Comparison of ENCODE assay signal across 8 cellular contexts in the genomic region with DNA sequence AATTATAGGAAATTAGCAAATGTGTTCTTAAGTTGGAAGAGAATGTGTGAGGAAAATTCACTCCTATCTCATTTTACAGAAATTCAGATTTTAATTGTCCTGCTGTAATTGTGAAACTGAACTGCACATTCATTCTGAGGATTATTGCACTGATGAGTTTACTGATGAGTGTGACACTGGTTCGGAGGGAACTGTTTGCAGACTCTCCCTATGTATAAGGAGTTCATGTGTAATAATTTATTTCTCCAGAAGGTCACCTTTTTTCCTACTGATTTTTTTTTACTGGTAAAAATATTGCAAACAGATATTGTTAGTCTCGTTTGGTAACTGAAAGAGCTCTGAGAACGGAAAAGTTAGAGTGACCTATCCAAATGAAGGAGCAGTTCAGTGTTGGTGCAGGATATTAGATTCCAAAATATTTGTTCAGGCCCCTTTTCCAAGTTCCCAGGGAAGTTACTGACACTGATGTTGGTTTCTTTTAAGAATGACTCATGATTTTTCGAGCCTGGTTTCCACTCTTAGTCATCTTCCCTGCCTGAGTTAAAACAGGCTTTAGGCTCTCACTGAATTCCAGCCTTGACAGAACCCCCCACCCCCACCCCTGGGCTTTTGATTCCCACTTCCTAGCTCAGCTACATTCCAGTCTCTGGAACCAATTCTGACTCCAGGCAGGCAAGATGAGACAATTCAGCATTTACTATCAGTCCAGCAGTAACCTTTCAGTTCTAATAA. TPM values are rescaled to one million over a fixed set of nuclear protein-coding genes. Genes with fewer than 3 reads are reported as not detected.
DNase-seq lines count a peak whose midpoint lies in the region; ATAC-seq and TF ChIP-seq lines count a peak whose summit lies in the region.

No MANE protein-coding gene starts in this region.

- H3K9me2 ChIP-seq in GM23338 (ENCODE audit: insufficient read depth): no peaks in the 10 kb centered on the region

- ATAC-seq in GM23338: peak; percentile 74

- H3K4me2 ChIP-seq in GM23338: peak overlapping the region; percentile 69

- in situ Hi-C loops in SK-MEL-5 (cut with HindIII; ENCODE audit: low pct_unique_long_range_greater_than_20kb, low sequenced_read_pairs): no loop called here

- H3K27ac ChIP-seq in GM23338 (ENCODE audit: low read depth): peak overlapping the region; percentile 100
- H3K27ac ChIP-seq in muscle layer of duodenum (ENCODE audit: low read length): peak overlapping the region; percentile 81
- no peak overlapping the region for H3K27ac ChIP-seq in effector memory CD4-positive, alpha-beta T cell (ENCODE audit: insufficient read depth, low read length, poor library complexity, severe bottlenecking)

- peak overlapping the region; percentile 32 for H3K4me3 ChIP-seq in AG10803 (ENCODE audit: low read length)
- peak overlapping the region; percentile 42; the same call in 1 of the 2 replicates for H3K4me3 ChIP-seq in GM23338
- no peak overlapping the region for H3K4me3 ChIP-seq in epithelial cell of proximal tubule (ENCODE audit: low read depth, low read length)
- peak overlapping the region; percentile 14 to 26 for H3K4me3 ChIP-seq in muscle layer of duodenum (ENCODE audit: low read depth in 1 of 2, low read length in 2 of 2)
- H3K4me3 ChIP-seq in effector memory CD4-positive, alpha-beta T cell (ENCODE audit: insufficient read depth, low read depth, low read length, poor library complexity, severe bottlenecking): no peak overlapping the region

- H2AFZ ChIP-seq in GM23338: no peak overlapping the region

- no peaks in the 10 kb centered on the region for H3K9me3 ChIP-seq in muscle layer of duodenum (ENCODE audit: control insufficient read depth in 1 of 2, low read length in 2 of 2)
- H3K9me3 ChIP-seq in effector memory CD4-positive, alpha-beta T cell (ENCODE audit: control insufficient read depth, low read length): no peaks in the 10 kb centered on the region

- DNase-seq in AG10803 (ENCODE audit: low read depth): peak; percentile 98
- peak; percentile 90 for DNase-seq in GM23338 (ENCODE audit: low spot score)
- DNase-seq in SK-MEL-5 (ENCODE audit: low read depth, low spot score): peak; percentile 76
- peak; percentile 93 for DNase-seq in epithelial cell of proximal tubule (ENCODE audit: low read depth)
- DNase-seq in NCI-H1417 (lab: John Stamatoyannopoulos, UW): no peak
- no peak for DNase-seq in HuH-7 (ENCODE audit: low spot score)
- DNase-seq in effector memory CD4-positive, alpha-beta T cell: no peak

- 0 out of 2 replicates have a peak, but pooled peaks cover 5% of the 10 kb centered on the region for H3F3A ChIP-seq in GM23338 (replicated peaks; ENCODE audit: low read depth)

- peaks cover 9% of the 10 kb centered on the region; the same call in 2 of the 3 replicates for H3K9me3 Mint-ChIP-seq in GM23338

- H3K4me1 ChIP-seq in GM23338 (ENCODE audit: insufficient read depth) (peaks cover 43% of the 10 kb centered on the region), muscle layer of duodenum (ENCODE audit: control insufficient read depth in 1 of 2, insufficient read depth in 2 of 2, low read length in 2 of 2) (peaks cover 38% of the 10 kb centered on the region in 2 donors)
- no peaks in the 10 kb centered on the region for H3K4me1 ChIP-seq in effector memory CD4-positive, alpha-beta T cell (ENCODE audit: control insufficient read depth, insufficient read depth, low read length, poor library complexity, severe bottlenecking)

- peaks cover 29% of the 10 kb centered on the region for H3K36me3 Mint-ChIP-seq in GM23338 (ENCODE audit: low read depth)

- H3K4me3 Mint-ChIP-seq in GM23338: peak overlapping the region; percentile 51

- peak overlapping the region; percentile 95 for H3K27ac Mint-ChIP-seq in GM23338

- H3K36me3 ChIP-seq in GM23338 (ENCODE audit: insufficient read depth): no peaks in the 10 kb centered on the region
- H3K36me3 ChIP-seq in muscle layer of duodenum (ENCODE audit: control insufficient read depth in 1 of 2, insufficient read depth in 2 of 2, low read length in 2 of 2): peaks cover 0 to 14% of the 10 kb centered on the region in 2 donors
- no peaks in the 10 kb centered on the region for H3K36me3 ChIP-seq in effector memory CD4-positive, alpha-beta T cell (ENCODE audit: control insufficient read depth, insufficient read depth, low read length)

- peaks cover 58% of the 10 kb centered on the region for H3K4me1 Mint-ChIP-seq in GM23338

- no peaks in the 10 kb centered on the region for H3K27me3 ChIP-seq in GM23338 (ENCODE audit: insufficient read depth)
- H3K27me3 ChIP-seq in muscle layer of duodenum (ENCODE audit: low read depth, low read length): no peaks in the 10 kb centered on the region
- H3K27me3 ChIP-seq in effector memory CD4-positive, alpha-beta T cell (replicated peaks; ENCODE audit: control insufficient read depth, insufficient read depth, low read length, poor library complexity, severe bottlenecking): no peaks in the 10 kb centered on the region

- peaks cover 2% of the 10 kb centered on the region for H3K27me3 Mint-ChIP-seq in GM23338 (ENCODE audit: insufficient read depth, low read depth, poor library complexity)

- no peaks in the 10 kb centered on the region for H4K20me1 ChIP-seq in GM23338 (replicated peaks; ENCODE audit: insufficient read depth)

- TF ChIP-seq CTCF in AG10803 (conservative IDR thresholded peaks at IDR 0.05; ENCODE audit: low read length) (no peak), GM23338 (conservative IDR thresholded peaks at IDR 0.05; ENCODE audit: low read depth in 2 of 2) (no peak), epithelial cell of proximal tubule (conservative IDR thresholded peaks at IDR 0.05; ENCODE audit: low read depth, low read length) (no peak)

- peaks cover 61% of the 10 kb centered on the region for H3K79me2 ChIP-seq in GM23338 (replicated peaks; ENCODE audit: insufficient read depth)

TF ChIP-seq in GM23338, 12 proteins besides CTCF, POLR2A, EP300 and RAD21:
- TF ChIP-seq, protein P1, sequence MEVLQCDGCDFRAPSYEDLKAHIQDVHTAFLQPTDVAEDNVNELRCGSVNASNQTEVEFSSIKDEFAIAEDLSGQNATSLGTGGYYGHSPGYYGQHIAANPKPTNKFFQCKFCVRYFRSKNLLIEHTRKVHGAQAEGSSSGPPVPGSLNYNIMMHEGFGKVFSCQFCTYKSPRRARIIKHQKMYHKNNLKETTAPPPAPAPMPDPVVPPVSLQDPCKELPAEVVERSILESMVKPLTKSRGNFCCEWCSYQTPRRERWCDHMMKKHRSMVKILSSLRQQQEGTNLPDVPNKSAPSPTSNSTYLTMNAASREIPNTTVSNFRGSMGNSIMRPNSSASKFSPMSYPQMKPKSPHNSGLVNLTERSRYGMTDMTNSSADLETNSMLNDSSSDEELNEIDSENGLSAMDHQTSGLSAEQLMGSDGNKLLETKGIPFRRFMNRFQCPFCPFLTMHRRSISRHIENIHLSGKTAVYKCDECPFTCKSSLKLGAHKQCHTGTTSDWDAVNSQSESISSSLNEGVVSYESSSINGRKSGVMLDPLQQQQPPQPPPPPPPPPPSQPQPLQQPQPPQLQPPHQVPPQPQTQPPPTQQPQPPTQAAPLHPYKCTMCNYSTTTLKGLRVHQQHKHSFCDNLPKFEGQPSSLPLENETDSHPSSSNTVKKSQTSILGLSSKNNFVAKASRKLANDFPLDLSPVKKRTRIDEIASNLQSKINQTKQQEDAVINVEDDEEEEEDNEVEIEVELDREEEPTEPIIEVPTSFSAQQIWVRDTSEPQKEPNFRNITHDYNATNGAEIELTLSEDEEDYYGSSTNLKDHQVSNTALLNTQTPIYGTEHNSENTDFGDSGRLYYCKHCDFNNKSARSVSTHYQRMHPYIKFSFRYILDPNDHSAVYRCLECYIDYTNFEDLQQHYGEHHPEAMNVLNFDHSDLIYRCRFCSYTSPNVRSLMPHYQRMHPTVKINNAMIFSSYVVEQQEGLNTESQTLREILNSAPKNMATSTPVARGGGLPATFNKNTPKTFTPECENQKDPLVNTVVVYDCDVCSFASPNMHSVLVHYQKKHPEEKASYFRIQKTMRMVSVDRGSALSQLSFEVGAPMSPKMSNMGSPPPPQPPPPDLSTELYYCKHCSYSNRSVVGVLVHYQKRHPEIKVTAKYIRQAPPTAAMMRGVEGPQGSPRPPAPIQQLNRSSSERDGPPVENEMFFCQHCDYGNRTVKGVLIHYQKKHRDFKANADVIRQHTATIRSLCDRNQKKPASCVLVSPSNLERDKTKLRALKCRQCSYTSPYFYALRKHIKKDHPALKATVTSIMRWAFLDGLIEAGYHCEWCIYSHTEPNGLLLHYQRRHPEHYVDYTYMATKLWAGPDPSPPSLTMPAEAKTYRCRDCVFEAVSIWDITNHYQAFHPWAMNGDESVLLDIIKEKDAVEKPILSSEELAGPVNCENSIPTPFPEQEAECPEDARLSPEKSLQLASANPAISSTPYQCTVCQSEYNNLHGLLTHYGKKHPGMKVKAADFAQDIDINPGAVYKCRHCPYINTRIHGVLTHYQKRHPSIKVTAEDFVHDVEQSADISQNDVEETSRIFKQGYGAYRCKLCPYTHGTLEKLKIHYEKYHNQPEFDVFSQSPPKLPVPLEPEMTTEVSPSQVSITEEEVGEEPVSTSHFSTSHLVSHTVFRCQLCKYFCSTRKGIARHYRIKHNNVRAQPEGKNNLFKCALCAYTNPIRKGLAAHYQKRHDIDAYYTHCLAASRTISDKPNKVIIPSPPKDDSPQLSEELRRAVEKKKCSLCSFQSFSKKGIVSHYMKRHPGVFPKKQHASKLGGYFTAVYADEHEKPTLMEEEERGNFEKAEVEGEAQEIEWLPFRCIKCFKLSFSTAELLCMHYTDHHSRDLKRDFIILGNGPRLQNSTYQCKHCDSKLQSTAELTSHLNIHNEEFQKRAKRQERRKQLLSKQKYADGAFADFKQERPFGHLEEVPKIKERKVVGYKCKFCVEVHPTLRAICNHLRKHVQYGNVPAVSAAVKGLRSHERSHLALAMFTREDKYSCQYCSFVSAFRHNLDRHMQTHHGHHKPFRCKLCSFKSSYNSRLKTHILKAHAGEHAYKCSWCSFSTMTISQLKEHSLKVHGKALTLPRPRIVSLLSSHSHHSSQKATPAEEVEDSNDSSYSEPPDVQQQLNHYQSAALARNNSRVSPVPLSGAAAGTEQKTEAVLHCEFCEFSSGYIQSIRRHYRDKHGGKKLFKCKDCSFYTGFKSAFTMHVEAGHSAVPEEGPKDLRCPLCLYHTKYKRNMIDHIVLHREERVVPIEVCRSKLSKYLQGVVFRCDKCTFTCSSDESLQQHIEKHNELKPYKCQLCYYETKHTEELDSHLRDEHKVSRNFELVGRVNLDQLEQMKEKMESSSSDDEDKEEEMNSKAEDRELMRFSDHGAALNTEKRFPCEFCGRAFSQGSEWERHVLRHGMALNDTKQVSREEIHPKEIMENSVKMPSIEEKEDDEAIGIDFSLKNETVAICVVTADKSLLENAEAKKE (CRISPR knock-in tag; IDR thresholded peaks at IDR 0.05): peak; percentile 51; the same call in 1 of the 2 replicates
- no peak for TF ChIP-seq POLR2AphosphoS5 (IDR thresholded peaks at IDR 0.05; ENCODE audit: low read depth)
TF ChIP-seq in GM23338: peak in this region for 1.

RNA-seq across cellular contexts. Expression of a gene that starts 18.4 kb away (rescaled TPM):
- 45.1 and 48.9 TPM in 2 replicates for total RNA-seq in GM23338 (2014; rRNA removed; shearing (Covaris generic))
- 17.7 and 21.1 TPM in 2 replicates for polyA plus RNA-seq in GM23338 (2016; fragmentation: Nextera tagmentation; extraction: Ambion mirVana)
- 30.2 and 33.4 TPM in 2 replicates for total RNA-seq in SK-MEL-5 (2014; rRNA removed; shearing (Covaris generic))
- polyA plus RNA-seq in SK-MEL-5 (2015; cell fraction: cytosol; rRNA removed): 24.5 and 33.7 TPM in 2 replicates
- 11.4 and 11.7 TPM in 2 replicates for polyA plus RNA-seq in SK-MEL-5 (2015; cell fraction: nucleus; rRNA removed)
- total RNA-seq in epithelial cell of proximal tubule: 37.4 and 57.6 TPM in 2 replicates

Comparison
In these comparisons a context has a peak if more than half of its experiments do, and no peak if none do; other contexts are left out.
1. DNase-seq: peak in AG10803 (single experiment), GM23338 (single experiment), SK-MEL-5 (single experiment) and epithelial cell of proximal tubule (single experiment); none in NCI-H1417 (0 of 3), HuH-7 (single experiment) and effector memory CD4-positive, alpha-beta T cell (0 of 3).
2. H3K4me3 ChIP-seq: peak in AG10803 (single experiment), GM23338 (single experiment) and muscle layer of duodenum (2 of 2); none in epithelial cell of proximal tubule (single experiment) and effector memory CD4-positive, alpha-beta T cell (single experiment).